Comparison of ENCODE assay signal across 18 cellular contexts in the genomic region with DNA sequence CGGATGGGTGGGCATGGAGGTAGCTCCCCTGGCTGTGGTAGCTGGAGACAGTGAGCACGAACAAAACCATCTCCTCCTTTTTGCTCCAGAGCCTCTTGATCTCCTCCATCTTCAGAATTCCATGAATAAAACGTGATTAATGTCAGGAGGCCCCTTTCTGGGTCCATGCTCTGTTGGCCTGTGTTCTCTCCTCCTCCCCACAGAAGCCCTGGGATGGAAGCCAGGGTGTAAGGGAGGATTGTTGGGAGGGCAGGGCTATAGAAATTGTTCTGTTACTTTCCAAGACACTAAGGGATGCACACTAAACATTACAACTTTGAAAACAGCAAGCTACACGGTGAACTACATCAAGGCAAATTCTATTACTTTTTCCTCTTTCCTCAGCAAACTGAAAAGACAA.
A peak's percentile ranks its signal among the peaks of the same experiment; 100 is the strongest.
DNase-seq lines count a peak whose midpoint lies in the region; ATAC-seq and FAIRE-seq lines count a peak whose summit lies in the region.
"Had no signal": no experiment of that assay in that cellular context is flagged by ENCODE, and none has a peak within 500 bp of the region (broad histone marks: within the 10 kb centered on the region; RNA-seq: fewer than 3 reads in every experiment).

No MANE protein-coding gene starts in this region.

- FAIRE-seq in urothelium cell line (lab: Jason Lieb, UNC): peak; percentile 84
- FAIRE-seq: A204.1, H1, TTC549 had no signal

- H3K9me3 Mint-ChIP-seq in activated CD4-positive, alpha-beta T cell treated with anti-CD3 and anti-CD28 coated beads, Interleukin-2, amount 10 ng/mL, durations not matched to agents 7 days and 5 days: no peaks in the 10 kb centered on the region
- H3K9me3 Mint-ChIP-seq in activated naive CD8-positive, alpha-beta T cell treated with anti-CD3 and anti-CD28 coated beads, Interleukin-2, amount 50 U/mL, for 24 hours: no peaks in the 10 kb centered on the region
- no peaks in the 10 kb centered on the region for H3K9me3 Mint-ChIP-seq in naive B cell
- H3K9me3 Mint-ChIP-seq: effector memory CD8-positive, alpha-beta T cell had no signal

- no peak overlapping the region for H3K4me3 Mint-ChIP-seq in activated CD4-positive, alpha-beta T cell treated with anti-CD3 and anti-CD28 coated beads, Interleukin-2, amount 10 ng/mL, durations not matched to agents 7 days and 5 days
- peak overlapping the region; percentile 14 for H3K4me3 Mint-ChIP-seq in activated naive CD8-positive, alpha-beta T cell treated with anti-CD3 and anti-CD28 coated beads, Interleukin-2, amount 50 U/mL, for 24 hours
- peak overlapping the region in 7 of 8 donors; percentile 16 to 74 (median 48) for H3K4me3 Mint-ChIP-seq in naive B cell
- H3K4me3 Mint-ChIP-seq: effector memory CD8-positive, alpha-beta T cell had no signal

- no peak for DNase-seq in activated CD4-positive, alpha-beta T cell treated with anti-CD3 and anti-CD28 coated beads, Interleukin-2, amount 10 ng/mL, durations not matched to agents 7 days and 5 days
- no peak for DNase-seq in activated CD4-positive, alpha-beta T cell treated with anti-CD3 and anti-CD28 coated beads for 1 hour
- DNase-seq in activated naive CD8-positive, alpha-beta T cell treated with anti-CD3 and anti-CD28 coated beads, Interleukin-2, amount 50 U/mL, for 24 hours: no peak
- DNase-seq in naive B cell (no peak), urothelium cell line (ENCODE audit: low spot score) (no peak), putamen (ENCODE audit: low spot score) (no peak), OCI-M1 (lab: John Stamatoyannopoulos, UW) (no peak), islet precursor cell (no peak)
- DNase-seq: activated effector memory CD4-positive, alpha-beta T cell treated with anti-CD3 and anti-CD28 coated beads, Interleukin-2, amount 50 U/mL, for 16 hours; effector memory CD8-positive, alpha-beta T cell; left colon; NCI-H1930; NCI-H510A treated with DMSO at 0.1 percent for 48 hours; testis had no signal

- no peaks in the 10 kb centered on the region for H3K27me3 Mint-ChIP-seq in activated CD4-positive, alpha-beta T cell treated with anti-CD3 and anti-CD28 coated beads, Interleukin-2, amount 10 ng/mL, durations not matched to agents 7 days and 5 days
- no peaks in the 10 kb centered on the region for H3K27me3 Mint-ChIP-seq in activated naive CD8-positive, alpha-beta T cell treated with anti-CD3 and anti-CD28 coated beads, Interleukin-2, amount 50 U/mL, for 24 hours
- H3K27me3 Mint-ChIP-seq in naive B cell: no peaks in the 10 kb centered on the region
- H3K27me3 Mint-ChIP-seq: effector memory CD8-positive, alpha-beta T cell had no signal

- CTCF ChIA-PET in activated CD4-positive, alpha-beta T cell treated with anti-CD3 and anti-CD28 coated beads, Interleukin-2, amount 10 ng/mL, durations not matched to agents 7 days and 5 days (lab: Charles Lee): interaction anchor here (1.2 to 3.3 kb wide), 2 partner anchors 9 to 10 kb away, joined by 4 to 11 read pairs; no protein-coding TSS in a partner anchor

- POLR2A ChIA-PET in activated CD4-positive, alpha-beta T cell treated with anti-CD3 and anti-CD28 coated beads, Interleukin-2, amount 10 ng/mL, durations not matched to agents 7 days and 5 days (lab: Charles Lee): no interaction called here

- peaks cover 40% of the 10 kb centered on the region for H3K36me3 Mint-ChIP-seq in activated CD4-positive, alpha-beta T cell treated with anti-CD3 and anti-CD28 coated beads, Interleukin-2, amount 10 ng/mL, durations not matched to agents 7 days and 5 days (ENCODE audit: low read depth)
- peaks cover 53% of the 10 kb centered on the region for H3K36me3 Mint-ChIP-seq in activated naive CD8-positive, alpha-beta T cell treated with anti-CD3 and anti-CD28 coated beads, Interleukin-2, amount 50 U/mL, for 24 hours (ENCODE audit: low read depth)
- H3K36me3 Mint-ChIP-seq in naive B cell: peaks cover 0 to 16% of the 10 kb centered on the region in 2 donors

- H3K27ac Mint-ChIP-seq in activated CD4-positive, alpha-beta T cell treated with anti-CD3 and anti-CD28 coated beads, Interleukin-2, amount 10 ng/mL, durations not matched to agents 7 days and 5 days: peak overlapping the region; percentile 7
- peak overlapping the region; percentile 76 for H3K27ac Mint-ChIP-seq in activated naive CD8-positive, alpha-beta T cell treated with anti-CD3 and anti-CD28 coated beads, Interleukin-2, amount 50 U/mL, for 24 hours
- peak overlapping the region; percentile 50 to 95 (median 79) for H3K27ac Mint-ChIP-seq in naive B cell
- H3K27ac Mint-ChIP-seq: effector memory CD8-positive, alpha-beta T cell had no signal

- H3K4me1 Mint-ChIP-seq in activated CD4-positive, alpha-beta T cell treated with anti-CD3 and anti-CD28 coated beads, Interleukin-2, amount 10 ng/mL, durations not matched to agents 7 days and 5 days: peaks cover 83% of the 10 kb centered on the region
- peaks cover 87% of the 10 kb centered on the region for H3K4me1 Mint-ChIP-seq in activated naive CD8-positive, alpha-beta T cell treated with anti-CD3 and anti-CD28 coated beads, Interleukin-2, amount 50 U/mL, for 24 hours
- peaks cover 49 to 96% (median 88%) of the 10 kb centered on the region in 3 donors for H3K4me1 Mint-ChIP-seq in naive B cell

- no peak for ATAC-seq in activated naive CD8-positive, alpha-beta T cell treated with anti-CD3 and anti-CD28 coated beads, Interleukin-2, amount 50 U/mL, for 24 hours
- ATAC-seq in naive B cell (ENCODE audit: low read depth in 2 of 2): no peak
- ATAC-seq: effector memory CD8-positive, alpha-beta T cell; left colon; mucosa of descending colon had no signal

Comparison
In these comparisons a context has a peak if more than half of its experiments do, and no peak if none do; other contexts are left out.
1. H3K27ac Mint-ChIP-seq: peak in every context shown above with its lines; median percentile 79 in naive B cell; 76 in activated naive CD8-positive, alpha-beta T cell treated with anti-CD3 and anti-CD28 coated beads, Interleukin-2, amount 50 U/mL, for 24 hours; 7 in activated CD4-positive, alpha-beta T cell treated with anti-CD3 and anti-CD28 coated beads, Interleukin-2, amount 10 ng/mL, durations not matched to agents 7 days and 5 days.